ENCODE assay signal across 17 cellular contexts in the genomic region with DNA sequence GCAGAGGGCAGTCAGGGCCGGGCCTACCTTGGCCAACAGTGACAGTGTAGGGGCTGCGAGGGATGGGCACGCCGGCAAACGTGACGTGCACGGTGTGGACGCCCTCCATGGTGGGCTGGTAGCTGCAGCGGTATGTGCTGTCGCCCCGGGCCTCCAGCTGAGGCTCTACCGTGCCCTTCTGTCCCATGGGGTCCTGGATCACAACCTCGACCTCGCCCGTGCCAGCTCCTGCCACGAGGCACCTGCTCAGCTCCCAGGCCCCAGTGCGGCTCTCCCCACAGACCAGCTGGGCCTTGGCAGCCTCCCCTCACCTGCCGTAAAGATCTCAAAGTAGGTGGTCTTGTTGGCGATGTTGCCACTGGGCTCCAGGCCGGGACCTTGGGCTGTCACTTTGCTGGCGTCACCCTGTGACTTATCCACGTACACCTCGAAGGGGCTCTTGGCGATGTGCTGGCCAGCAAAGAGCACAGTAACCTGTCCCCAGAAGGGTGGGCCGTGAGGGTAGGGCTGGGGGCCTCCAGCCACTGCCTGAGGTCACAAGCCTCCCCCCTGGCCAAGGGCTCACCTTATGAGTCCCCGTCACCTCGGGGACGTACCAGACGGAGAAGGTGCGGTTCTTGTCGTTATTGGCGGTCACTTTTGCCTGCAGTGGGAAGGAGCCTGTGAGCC. TPM values are rescaled to one million over a fixed set of nuclear protein-coding genes. Genes with fewer than 3 reads are reported as not detected.
A peak's percentile ranks its signal among the peaks of the same experiment; 100 is the strongest.
DNase-seq lines count a peak whose midpoint lies in the region; ATAC-seq, FAIRE-seq and TF ChIP-seq lines count a peak whose summit lies in the region.
"Had no signal": no experiment of that assay in that cellular context is flagged by ENCODE, and none has a peak within 500 bp of the region (broad histone marks: within the 10 kb centered on the region; RNA-seq: fewer than 3 reads in every experiment).

No MANE protein-coding gene starts in this region.

- no peaks in the 10 kb centered on the region for H3K27me3 Mint-ChIP-seq in Calu3 (ENCODE audit: unreplicated experiment)
- no peaks in the 10 kb centered on the region for H3K27me3 Mint-ChIP-seq in effector memory CD8-positive, alpha-beta T cell
- H3K27me3 Mint-ChIP-seq in activated T-helper 1 cell treated with anti-CD3 and anti-CD28 coated beads, Interleukin-12 subunit alpha, Interleukin-12 subunit beta, Interleukin-2, Interleukin-4 antibody, amounts not matched to agents 30 ng/mL and 10 ng/mL and 1 ng/mL, durations not matched to agents 14 hours and 24 hours and 36 hours (ENCODE audit: insufficient read depth) = no peaks in the 10 kb centered on the region
- H3K27me3 Mint-ChIP-seq: B cell had no signal

- H3K36me3 ChIP-seq in neuronal stem cell (replicated peaks in 1 of 2; ENCODE audit: control insufficient read depth in 2 of 2, insufficient read depth in 2 of 2, low read length in 2 of 2) = peaks cover 58 to 83% of the 10 kb centered on the region in 2 donors
- H3K36me3 ChIP-seq: ovary had no signal

- no peak overlapping the region for H2BK120ac ChIP-seq in neuronal stem cell (ENCODE audit: low read depth, low read length)

- H2AK5ac ChIP-seq in neuronal stem cell (ENCODE audit: low read depth, low read length) = no peak overlapping the region

- peaks cover 99% of the 10 kb centered on the region for H3K36me3 Mint-ChIP-seq in Calu3 (ENCODE audit: insufficient read depth, unreplicated experiment)
- H3K36me3 Mint-ChIP-seq in effector memory CD8-positive, alpha-beta T cell (ENCODE audit: insufficient read depth) = peaks cover 100% of the 10 kb centered on the region
- H3K36me3 Mint-ChIP-seq in activated T-helper 1 cell treated with anti-CD3 and anti-CD28 coated beads, Interleukin-12 subunit alpha, Interleukin-12 subunit beta, Interleukin-2, Interleukin-4 antibody, amounts not matched to agents 30 ng/mL and 10 ng/mL and 1 ng/mL, durations not matched to agents 14 hours and 24 hours and 36 hours (ENCODE audit: low read depth) = peaks cover 19% of the 10 kb centered on the region

- intact Hi-C loops in Calu3 (cut with micrococcal nuclease; ENCODE audit: unreplicated experiment) = no loop called here
- intact Hi-C loops in activated T-helper 1 cell treated with anti-CD3 and anti-CD28 coated beads, Interleukin-12 subunit alpha, Interleukin-12 subunit beta, Interleukin-2, Interleukin-4 antibody, amounts not matched to agents 30 ng/mL and 10 ng/mL and 1 ng/mL, durations not matched to agents 14 hours and 24 hours and 36 hours (cut with micrococcal nuclease) = no loop called here

- TF ChIP-seq EP300 in A549 (IDR thresholded peaks at IDR 0.05) = no peak

- no peak for DNase-seq in A549 (ENCODE audit: low read depth in 1 of 2, low spot score in 1 of 2)
- DNase-seq in Calu3 = no peak
- DNase-seq in coronary artery (ENCODE audit: low spot score) = no peak
- DNase-seq in neuronal stem cell (ENCODE audit: low spot score) = no peak
- DNase-seq in NCI-H187 (lab: John Stamatoyannopoulos, UW) = no peak
- DNase-seq in effector memory CD8-positive, alpha-beta T cell = no peak
- DNase-seq in activated gamma-delta T cell treated with Interleukin-2 at 50 U/mL for 16 hours = no peak
- DNase-seq in activated T-helper 1 cell treated with anti-CD3 and anti-CD28 coated beads, Interleukin-12 subunit alpha, Interleukin-12 subunit beta, Interleukin-2, Interleukin-4 antibody, amounts not matched to agents 30 ng/mL and 10 ng/mL and 1 ng/mL, durations not matched to agents 14 hours and 24 hours and 36 hours (ENCODE audit: low spot score) = no peak
- DNase-seq: adrenal gland; DMS79 treated with DMSO at 0.1 percent for 48 hours; effector CD4-positive, alpha-beta T cell; MV-4-11; NK-92 treated with Interleukin-12 subunit alpha and Interleukin-12 subunit beta, amount 100 ng/mL, for 24 hours; ovary had no signal

- H3K9ac ChIP-seq in neuronal stem cell (ENCODE audit: low read depth, low read length, poor library complexity) = no peak overlapping the region

- H3K79me1 ChIP-seq in neuronal stem cell (ENCODE audit: low read depth, low read length) = peaks cover 22% of the 10 kb centered on the region

- H3K4me1 ChIP-seq in A549 = peaks cover 57% of the 10 kb centered on the region
- peaks cover 0 to 4% of the 10 kb centered on the region in 2 donors for H3K4me1 ChIP-seq in neuronal stem cell (ENCODE audit: control insufficient read depth in 2 of 2, insufficient read depth in 1 of 2, low read depth in 1 of 2, low read length in 2 of 2)

- no peaks in the 10 kb centered on the region for H3K9me3 Mint-ChIP-seq in Calu3 (ENCODE audit: low read depth, unreplicated experiment)
- no peaks in the 10 kb centered on the region for H3K9me3 Mint-ChIP-seq in effector memory CD8-positive, alpha-beta T cell
- H3K9me3 Mint-ChIP-seq in activated T-helper 1 cell treated with anti-CD3 and anti-CD28 coated beads, Interleukin-12 subunit alpha, Interleukin-12 subunit beta, Interleukin-2, Interleukin-4 antibody, amounts not matched to agents 30 ng/mL and 10 ng/mL and 1 ng/mL, durations not matched to agents 14 hours and 24 hours and 36 hours = no peaks in the 10 kb centered on the region

- TF ChIP-seq RAD21 in A549 (conservative IDR thresholded peaks at IDR 0.05 in 1 of 2, IDR thresholded peaks at IDR 0.05 in 1 of 2) = no peak

- H4K91ac ChIP-seq in neuronal stem cell (ENCODE audit: low read depth, low read length, poor library complexity) = no peak overlapping the region

- no peak overlapping the region for H2BK15ac ChIP-seq in neuronal stem cell (ENCODE audit: low read length)

- H3K14ac ChIP-seq in neuronal stem cell (ENCODE audit: low read length) = no peak overlapping the region

- WGBS in A549 (ENCODE audit: missing lambda C conversion rate) = 92% methylated on average over 9 of the region's 32 CpGs
- no CpG with 5 or more reads among the region's 32 CpGs for whole genome bisulfite sequencing in neuronal stem cell (ENCODE audit: extremely low coverage in 2 of 2, insufficient read length in 2 of 2, insufficient replicate concordance in 1 of 2), 2 donors

- POLR2A ChIA-PET in A549 (lab: Yijun Ruan, JAX) = interaction anchor here (1.0 kb wide), 1 partner anchor 31 kb away, joined by 3 read pairs; no protein-coding TSS in a partner anchor

- TF ChIP-seq CTCF in A549 (IDR thresholded peaks at IDR 0.05) (no peak), Calu3 (IDR thresholded peaks at IDR 0.05; ENCODE audit: unreplicated experiment) (no peak), coronary artery (IDR thresholded peaks at IDR 0.05) (no peak)

- H3K4ac ChIP-seq in neuronal stem cell (ENCODE audit: low read length) = no peak overlapping the region

- H3K4me3 ChIP-seq in A549 (peak overlapping the region; percentile 20; the same call in 1 of the 3 replicates), coronary artery (peak overlapping the region; percentile 93), neuronal stem cell (ENCODE audit: low read length in 2 of 2) (no peak overlapping the region)
- H3K4me3 ChIP-seq: adrenal gland, ovary had no signal

- no peak overlapping the region for H3K23ac ChIP-seq in neuronal stem cell (ENCODE audit: low read depth, low read length, poor library complexity)

- H3K4me1 Mint-ChIP-seq in Calu3 (ENCODE audit: low read depth, unreplicated experiment) = peaks cover 9% of the 10 kb centered on the region
- peaks cover 6 to 21% of the 10 kb centered on the region in 2 donors for H3K4me1 Mint-ChIP-seq in effector memory CD8-positive, alpha-beta T cell (ENCODE audit: low read depth in 2 of 2)
- H3K4me1 Mint-ChIP-seq in activated T-helper 1 cell treated with anti-CD3 and anti-CD28 coated beads, Interleukin-12 subunit alpha, Interleukin-12 subunit beta, Interleukin-2, Interleukin-4 antibody, amounts not matched to agents 30 ng/mL and 10 ng/mL and 1 ng/mL, durations not matched to agents 14 hours and 24 hours and 36 hours (ENCODE audit: low read depth) = peaks cover 5% of the 10 kb centered on the region

- CTCF ChIA-PET in A549 (lab: Yijun Ruan, JAX) (interaction anchor here (1.4 to 2.6 kb wide), 3 partner anchors 8 to 18 kb away, joined by 3 to 14 read pairs (median 9); a partner anchor contains a TSS), Calu3 (lab: Charles Lee) (no interaction called here)

- ATAC-seq in A549 = no peak
- ATAC-seq in effector memory CD8-positive, alpha-beta T cell (replicated peaks) = no peak

- H2BK5ac ChIP-seq in neuronal stem cell (ENCODE audit: low read length) = no peak overlapping the region

- no peak overlapping the region for H2AFZ ChIP-seq in neuronal stem cell (ENCODE audit: low read length)

- peak overlapping the region; percentile 79 for H3K27ac Mint-ChIP-seq in Calu3 (ENCODE audit: unreplicated experiment)
- peak overlapping the region in 1 of 2 donors; percentile 98 for H3K27ac Mint-ChIP-seq in effector memory CD8-positive, alpha-beta T cell
- H3K27ac Mint-ChIP-seq in activated T-helper 1 cell treated with anti-CD3 and anti-CD28 coated beads, Interleukin-12 subunit alpha, Interleukin-12 subunit beta, Interleukin-2, Interleukin-4 antibody, amounts not matched to agents 30 ng/mL and 10 ng/mL and 1 ng/mL, durations not matched to agents 14 hours and 24 hours and 36 hours = no peak overlapping the region

- no peak for FAIRE-seq in A549 (lab: Jason Lieb, UNC)
- FAIRE-seq: frontal cortex had no signal

- no peak overlapping the region for H2BK12ac ChIP-seq in neuronal stem cell (ENCODE audit: low read length)

- H3K9me3 ChIP-seq in A549 = no peaks in the 10 kb centered on the region
- H3K9me3 ChIP-seq in neuronal stem cell (replicated peaks in 1 of 2; ENCODE audit: control insufficient read depth in 2 of 2, insufficient read depth in 1 of 2, low read depth in 1 of 2, low read length in 2 of 2) = no peaks in the 10 kb centered on the region
- H3K9me3 ChIP-seq: adrenal gland, ovary had no signal

- peak overlapping the region; percentile 93 for H3K4me2 ChIP-seq in A549
- peak overlapping the region; percentile 11 for H3K4me2 ChIP-seq in neuronal stem cell (ENCODE audit: insufficient read depth, low read length, poor library complexity, severe bottlenecking)

- H3K18ac ChIP-seq in neuronal stem cell (ENCODE audit: low read length) = no peak overlapping the region

- H4K8ac ChIP-seq in neuronal stem cell (ENCODE audit: low read depth, low read length) = no peak overlapping the region

- peak overlapping the region; percentile 39 for H3K4me3 Mint-ChIP-seq in Calu3 (ENCODE audit: low read depth, unreplicated experiment)
- H3K4me3 Mint-ChIP-seq in effector memory CD8-positive, alpha-beta T cell = peak overlapping the region in 1 of 2 donors; percentile 19
- H3K4me3 Mint-ChIP-seq in activated T-helper 1 cell treated with anti-CD3 and anti-CD28 coated beads, Interleukin-12 subunit alpha, Interleukin-12 subunit beta, Interleukin-2, Interleukin-4 antibody, amounts not matched to agents 30 ng/mL and 10 ng/mL and 1 ng/mL, durations not matched to agents 14 hours and 24 hours and 36 hours = no peak overlapping the region
- H3K4me3 Mint-ChIP-seq: B cell had no signal

- peak overlapping the region; percentile 98 to 100; a peak in 5 of 6 replicates for H3K27ac ChIP-seq in A549
- H3K27ac ChIP-seq in coronary artery = peak overlapping the region; percentile 89 to 99
- no peak overlapping the region for H3K27ac ChIP-seq in neuronal stem cell (replicated peaks; ENCODE audit: low read length)
- H3K27ac ChIP-seq: VCaP had no signal

- no peaks in the 10 kb centered on the region for H3K27me3 ChIP-seq in neuronal stem cell (ENCODE audit: control insufficient read depth in 3 of 3, insufficient read depth in 3 of 3, low read depth in 1 of 3, low read length in 3 of 3)
- H3K27me3 ChIP-seq: adrenal gland, ovary had no signal

- BruUV-seq in Calu3 (replicated peaks; lab: Mats Ljungman, UMichigan) = no TSS peak

- no peak for TF ChIP-seq POLR2A in A549 (IDR thresholded peaks at IDR 0.05; ENCODE audit: low read length)

RNA-seq across cellular contexts. Expression of a gene that starts 8.3 kb away (rescaled TPM):
- 303 and 351 TPM in 2 replicates for polyA plus RNA-seq in A549 (2011; rRNA removed)
- polyA plus RNA-seq in A549 (2012; cell fraction: cytosol; rRNA removed) = 552 and 728 TPM in 2 replicates
- polyA plus RNA-seq in A549 (2012; cell fraction: nucleus; rRNA removed) = 3,208 and 3,689 TPM in 2 replicates
- 1,116 to 1,252 TPM (median 1,118 TPM) in 3 replicates for polyA plus RNA-seq in A549 (2017; fragmentation: RNase III; extraction: RNeasy Plus Mini Kit Qiagen cat#74134 plus additional on column Dnase treatment)
- polyA minus RNA-seq in A549 (2011; rRNA and poly(A)+ RNA removed) = 1,164 and 1,868 TPM in 2 replicates
- total RNA-seq in Calu3 (2022) = 973 and 1,240 TPM in 2 replicates
- polyA plus RNA-seq in neuronal stem cell (2013, experiment 1 of 2) = 215 TPM
- polyA plus RNA-seq in neuronal stem cell (2013, experiment 2 of 2) = 217 TPM
- total RNA-seq in activated T-helper 1 cell treated with anti-CD3 and anti-CD28 coated beads, Interleukin-12 subunit alpha, Interleukin-12 subunit beta, Interleukin-2, Interleukin-4 antibody, amounts not matched to agents 30 ng/mL and 10 ng/mL and 1 ng/mL, durations not matched to agents 14 hours and 24 hours and 36 hours = 854 and 873 TPM in 2 replicates

RNA-seq across cellular contexts. Expression of a gene that starts 13.0 kb away (rescaled TPM):
- polyA plus RNA-seq in A549 (2011; rRNA removed) (34.6 and 40.7 TPM in 2 replicates), A549 (2017; fragmentation: RNase III; extraction: RNeasy Plus Mini Kit Qiagen cat#74134 plus additional on column Dnase treatment) (126 to 131 TPM (median 130 TPM) in 3 replicates)
- 69.1 and 94.4 TPM in 2 replicates for polyA plus RNA-seq in A549 (2012; cell fraction: cytosol; rRNA removed)
- polyA plus RNA-seq in A549 (2012; cell fraction: nucleus; rRNA removed) = 86.5 and 123 TPM in 2 replicates
- polyA minus RNA-seq in A549 (2011; rRNA and poly(A)+ RNA removed) = 44.1 and 55.6 TPM in 2 replicates
- 75.1 TPM in 2 replicates for total RNA-seq in Calu3 (2022)
- polyA plus RNA-seq in neuronal stem cell (2013, experiment 1 of 2) = 55.3 TPM
- polyA plus RNA-seq in neuronal stem cell (2013, experiment 2 of 2) = 56.6 TPM
- total RNA-seq in activated T-helper 1 cell treated with anti-CD3 and anti-CD28 coated beads, Interleukin-12 subunit alpha, Interleukin-12 subunit beta, Interleukin-2, Interleukin-4 antibody, amounts not matched to agents 30 ng/mL and 10 ng/mL and 1 ng/mL, durations not matched to agents 14 hours and 24 hours and 36 hours = 83.3 and 85.5 TPM in 2 replicates

RNA-seq across cellular contexts. Expression of a gene that starts 32.0 kb away (rescaled TPM):
- polyA plus RNA-seq in A549 (2011; rRNA removed) (3,216 and 3,468 TPM in 2 replicates), A549 (2017; fragmentation: RNase III; extraction: RNeasy Plus Mini Kit Qiagen cat#74134 plus additional on column Dnase treatment) (4,594 to 4,829 TPM (median 4,804 TPM) in 3 replicates)
- 4,988 and 5,624 TPM in 2 replicates for polyA plus RNA-seq in A549 (2012; cell fraction: cytosol; rRNA removed)
- polyA plus RNA-seq in A549 (2012; cell fraction: nucleus; rRNA removed) = 3,974 and 5,274 TPM in 2 replicates
- polyA minus RNA-seq in A549 (2011; rRNA and poly(A)+ RNA removed) = 1,628 and 1,978 TPM in 2 replicates
- 1,458 and 1,495 TPM in 2 replicates for total RNA-seq in Calu3 (2022)
- polyA plus RNA-seq in neuronal stem cell (2013, experiment 1 of 2) = 4,532 TPM
- 4,365 TPM for polyA plus RNA-seq in neuronal stem cell (2013, experiment 2 of 2)
- total RNA-seq in activated T-helper 1 cell treated with anti-CD3 and anti-CD28 coated beads, Interleukin-12 subunit alpha, Interleukin-12 subunit beta, Interleukin-2, Interleukin-4 antibody, amounts not matched to agents 30 ng/mL and 10 ng/mL and 1 ng/mL, durations not matched to agents 14 hours and 24 hours and 36 hours = 2,208 and 2,261 TPM in 2 replicates

RNA-seq across cellular contexts. Expression of a gene that starts 42.9 kb away (rescaled TPM):
- polyA plus RNA-seq in A549 (2011; rRNA removed) = 14.3 and 21.6 TPM in 2 replicates
- polyA plus RNA-seq in A549 (2012; cell fraction: cytosol; rRNA removed) = 16.3 and 23.8 TPM in 2 replicates
- 38.6 and 39.1 TPM in 2 replicates for polyA plus RNA-seq in A549 (2012; cell fraction: nucleus; rRNA removed)
- polyA plus RNA-seq in A549 (2017; fragmentation: RNase III; extraction: RNeasy Plus Mini Kit Qiagen cat#74134 plus additional on column Dnase treatment) = 20.9 to 24.5 TPM (median 24.4 TPM) in 3 replicates
- 15.2 and 23.5 TPM in 2 replicates for polyA minus RNA-seq in A549 (2011; rRNA and poly(A)+ RNA removed)
- total RNA-seq in Calu3 (2022) = 28.8 and 30.6 TPM in 2 replicates
- 15.4 TPM for polyA plus RNA-seq in neuronal stem cell (2013, experiment 1 of 2)
- polyA plus RNA-seq in neuronal stem cell (2013, experiment 2 of 2) = 15.1 TPM
- total RNA-seq in activated T-helper 1 cell treated with anti-CD3 and anti-CD28 coated beads, Interleukin-12 subunit alpha, Interleukin-12 subunit beta, Interleukin-2, Interleukin-4 antibody, amounts not matched to agents 30 ng/mL and 10 ng/mL and 1 ng/mL, durations not matched to agents 14 hours and 24 hours and 36 hours = 12.4 and 14.5 TPM in 2 replicates

RNA-seq across cellular contexts. Expression of a gene that starts 45.2 kb away (rescaled TPM):
- polyA plus RNA-seq in A549 (2011; rRNA removed) (32.6 and 36.9 TPM in 2 replicates), A549 (2017; fragmentation: RNase III; extraction: RNeasy Plus Mini Kit Qiagen cat#74134 plus additional on column Dnase treatment) (25.7 to 36.3 TPM (median 34.4 TPM) in 3 replicates)
- 35.6 and 45.5 TPM in 2 replicates for polyA plus RNA-seq in A549 (2012; cell fraction: cytosol; rRNA removed)
- 150 and 154 TPM in 2 replicates for polyA plus RNA-seq in A549 (2012; cell fraction: nucleus; rRNA removed)
- polyA minus RNA-seq in A549 (2011; rRNA and poly(A)+ RNA removed) = 28.0 and 35.3 TPM in 2 replicates
- 55.0 and 56.3 TPM in 2 replicates for total RNA-seq in Calu3 (2022)
- polyA plus RNA-seq in neuronal stem cell (2013, experiment 1 of 2) = 26.7 TPM
- 28.2 TPM for polyA plus RNA-seq in neuronal stem cell (2013, experiment 2 of 2)
- total RNA-seq in activated T-helper 1 cell treated with anti-CD3 and anti-CD28 coated beads, Interleukin-12 subunit alpha, Interleukin-12 subunit beta, Interleukin-2, Interleukin-4 antibody, amounts not matched to agents 30 ng/mL and 10 ng/mL and 1 ng/mL, durations not matched to agents 14 hours and 24 hours and 36 hours = 65.2 and 69.2 TPM in 2 replicates

Comparison
In these comparisons a context has a peak if more than half of its experiments do, and no peak if none do; other contexts are left out.
1. H3K4me3 ChIP-seq: peak in A549 (single experiment) and coronary artery (single experiment); none in neuronal stem cell (0 of 2).